ENCODE assay signal across 32 cellular contexts in genomic region chr2:207371877-207372276, GRCh38.
"Had no signal": no experiment of that assay in that cellular context is flagged by ENCODE, and none has a peak within 500 bp of the region (broad histone marks: within the 10 kb centered on the region; RNA-seq: fewer than 3 reads in every experiment).

No MANE protein-coding gene starts in this region.

- DNase-seq: activated B cell treated with CpG ODN at 0.5 μM for 24 hours; activated CD4-positive, alpha-beta memory T cell treated with anti-CD3 and anti-CD28 coated beads for 36 hours; activated CD4-positive, alpha-beta memory T cell treated with anti-CD3 and anti-CD28 coated beads, Interleukin-2, amount 10 ng/mL, durations not matched to agents 7 days and 5 days; activated CD4-positive, alpha-beta T cell treated with anti-CD3 and anti-CD28 coated beads for 1 hour; activated CD4-positive, alpha-beta T cell treated with anti-CD3 and anti-CD28 coated beads for 36 hours; activated CD4-positive, alpha-beta T cell treated with anti-CD3 and anti-CD28 coated beads for 4 hours; activated CD4-positive, alpha-beta T cell treated with anti-CD3 and anti-CD28 coated beads for 48 hours; activated CD4-positive, alpha-beta T cell treated with anti-CD3 and anti-CD28 coated beads, Interleukin-2, amount 10 ng/mL, durations not matched to agents 24 days and 14 days; activated CD4-positive, alpha-beta T cell treated with anti-CD3 and anti-CD28 coated beads, Interleukin-2, amount 10 ng/mL, durations not matched to agents 7 days and 5 days; activated CD4-positive, alpha-beta T cell treated with anti-CD3 and anti-CD28 coated beads, Interleukin-2, amount 50 U/mL, for 1 hour; activated CD4-positive, alpha-beta T cell treated with anti-CD3 and anti-CD28 coated beads, Interleukin-2, amount 50 U/mL, for 4 hours; activated CD4-positive, alpha-beta T cell treated with anti-CD3 and anti-CD28 coated beads, Interleukin-2, amount 50 U/mL, for 48 hours; activated CD4-positive, CD25-positive, alpha-beta regulatory T cell; activated CD4-positive, CD25-positive, alpha-beta regulatory T cell treated with anti-CD3 and anti-CD28 coated beads, Interleukin-2, amount 50 U/mL, for 72 hours; activated CD8-positive, alpha-beta memory T cell treated with anti-CD3 and anti-CD28 coated beads for 24 hours; activated CD8-positive, alpha-beta memory T cell treated with anti-CD3 and anti-CD28 coated beads, Interleukin-2, amount 10 ng/mL, durations not matched to agents 7 days and 5 days; activated CD8-positive, alpha-beta memory T cell treated with anti-CD3 and anti-CD28 coated beads, Interleukin-2, amount 50 U/mL, for 4 hours; activated CD8-positive, alpha-beta memory T cell treated with anti-CD3 and anti-CD28 coated beads, Interleukin-2, amount 50 U/mL, for 48 hours; activated CD8-positive, alpha-beta T cell treated with anti-CD3 and anti-CD28 coated beads for 36 hours; activated CD8-positive, alpha-beta T cell treated with anti-CD3 and anti-CD28 coated beads, Interleukin-2, amount 10 ng/mL, durations not matched to agents 7 days and 5 days; activated T-cell treated with anti-CD3 and anti-CD28 coated beads for 4 hours; T-cell; T-helper 1 cell; T-helper 17 cell; T-helper 2 cell; T-helper 9 cell; T1000; WERI-Rb-1 had no signal

- FAIRE-seq: TTC549 had no signal

- H3K27ac ChIP-seq: VCaP, WERI-Rb-1 had no signal

- ATAC-seq: activated CD4-positive, alpha-beta T cell treated with anti-CD3 and anti-CD28 coated beads for 36 hours; activated CD4-positive, CD25-positive, alpha-beta regulatory T cell treated with anti-CD3 and anti-CD28 coated beads, Interleukin-2, amount 50 U/mL, for 24 hours; activated CD8-positive, alpha-beta memory T cell treated with anti-CD3 and anti-CD28 coated beads, Interleukin-2, amount 10 ng/mL, durations not matched to agents 7 days and 5 days; activated CD8-positive, alpha-beta T cell treated with anti-CD3 and anti-CD28 coated beads for 36 hours; activated CD8-positive, alpha-beta T cell treated with anti-CD3 and anti-CD28 coated beads, Interleukin-2, amount 10 ng/mL, durations not matched to agents 7 days and 5 days; T-cell; T-helper 17 cell; WTC11 had no signal

- H3K36me3 ChIP-seq: WERI-Rb-1 had no signal
